In the genomic region with DNA sequence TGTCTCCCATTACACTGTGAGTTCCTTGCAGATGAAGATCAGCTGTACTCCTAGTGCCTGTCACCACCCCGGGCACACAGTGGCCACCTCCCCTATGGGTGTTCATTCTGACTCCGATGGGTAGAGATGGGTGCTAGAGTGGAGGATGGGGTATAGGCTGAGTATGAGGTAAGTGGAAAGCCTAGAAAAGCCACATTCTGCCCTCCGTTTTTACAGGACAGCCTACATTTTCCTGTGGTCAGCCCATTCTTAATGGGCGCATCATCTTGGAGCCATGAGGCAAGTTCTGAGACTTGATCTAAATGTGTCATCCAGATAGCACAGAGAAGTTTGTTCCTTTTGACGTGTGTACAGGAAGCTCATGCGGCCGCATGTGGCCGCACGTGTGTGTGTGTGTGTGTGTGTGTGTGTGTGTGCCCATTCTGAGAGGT, we compare ENCODE assay signal across 1 cellular context.
TF ChIP-seq lines count a peak whose summit lies in the region.

No MANE protein-coding gene starts in this region.

TF ChIP-seq in GM23338, 12 proteins besides CTCF, POLR2A, EP300 and RAD21 (continued from another document):
- TF ChIP-seq, protein P1, sequence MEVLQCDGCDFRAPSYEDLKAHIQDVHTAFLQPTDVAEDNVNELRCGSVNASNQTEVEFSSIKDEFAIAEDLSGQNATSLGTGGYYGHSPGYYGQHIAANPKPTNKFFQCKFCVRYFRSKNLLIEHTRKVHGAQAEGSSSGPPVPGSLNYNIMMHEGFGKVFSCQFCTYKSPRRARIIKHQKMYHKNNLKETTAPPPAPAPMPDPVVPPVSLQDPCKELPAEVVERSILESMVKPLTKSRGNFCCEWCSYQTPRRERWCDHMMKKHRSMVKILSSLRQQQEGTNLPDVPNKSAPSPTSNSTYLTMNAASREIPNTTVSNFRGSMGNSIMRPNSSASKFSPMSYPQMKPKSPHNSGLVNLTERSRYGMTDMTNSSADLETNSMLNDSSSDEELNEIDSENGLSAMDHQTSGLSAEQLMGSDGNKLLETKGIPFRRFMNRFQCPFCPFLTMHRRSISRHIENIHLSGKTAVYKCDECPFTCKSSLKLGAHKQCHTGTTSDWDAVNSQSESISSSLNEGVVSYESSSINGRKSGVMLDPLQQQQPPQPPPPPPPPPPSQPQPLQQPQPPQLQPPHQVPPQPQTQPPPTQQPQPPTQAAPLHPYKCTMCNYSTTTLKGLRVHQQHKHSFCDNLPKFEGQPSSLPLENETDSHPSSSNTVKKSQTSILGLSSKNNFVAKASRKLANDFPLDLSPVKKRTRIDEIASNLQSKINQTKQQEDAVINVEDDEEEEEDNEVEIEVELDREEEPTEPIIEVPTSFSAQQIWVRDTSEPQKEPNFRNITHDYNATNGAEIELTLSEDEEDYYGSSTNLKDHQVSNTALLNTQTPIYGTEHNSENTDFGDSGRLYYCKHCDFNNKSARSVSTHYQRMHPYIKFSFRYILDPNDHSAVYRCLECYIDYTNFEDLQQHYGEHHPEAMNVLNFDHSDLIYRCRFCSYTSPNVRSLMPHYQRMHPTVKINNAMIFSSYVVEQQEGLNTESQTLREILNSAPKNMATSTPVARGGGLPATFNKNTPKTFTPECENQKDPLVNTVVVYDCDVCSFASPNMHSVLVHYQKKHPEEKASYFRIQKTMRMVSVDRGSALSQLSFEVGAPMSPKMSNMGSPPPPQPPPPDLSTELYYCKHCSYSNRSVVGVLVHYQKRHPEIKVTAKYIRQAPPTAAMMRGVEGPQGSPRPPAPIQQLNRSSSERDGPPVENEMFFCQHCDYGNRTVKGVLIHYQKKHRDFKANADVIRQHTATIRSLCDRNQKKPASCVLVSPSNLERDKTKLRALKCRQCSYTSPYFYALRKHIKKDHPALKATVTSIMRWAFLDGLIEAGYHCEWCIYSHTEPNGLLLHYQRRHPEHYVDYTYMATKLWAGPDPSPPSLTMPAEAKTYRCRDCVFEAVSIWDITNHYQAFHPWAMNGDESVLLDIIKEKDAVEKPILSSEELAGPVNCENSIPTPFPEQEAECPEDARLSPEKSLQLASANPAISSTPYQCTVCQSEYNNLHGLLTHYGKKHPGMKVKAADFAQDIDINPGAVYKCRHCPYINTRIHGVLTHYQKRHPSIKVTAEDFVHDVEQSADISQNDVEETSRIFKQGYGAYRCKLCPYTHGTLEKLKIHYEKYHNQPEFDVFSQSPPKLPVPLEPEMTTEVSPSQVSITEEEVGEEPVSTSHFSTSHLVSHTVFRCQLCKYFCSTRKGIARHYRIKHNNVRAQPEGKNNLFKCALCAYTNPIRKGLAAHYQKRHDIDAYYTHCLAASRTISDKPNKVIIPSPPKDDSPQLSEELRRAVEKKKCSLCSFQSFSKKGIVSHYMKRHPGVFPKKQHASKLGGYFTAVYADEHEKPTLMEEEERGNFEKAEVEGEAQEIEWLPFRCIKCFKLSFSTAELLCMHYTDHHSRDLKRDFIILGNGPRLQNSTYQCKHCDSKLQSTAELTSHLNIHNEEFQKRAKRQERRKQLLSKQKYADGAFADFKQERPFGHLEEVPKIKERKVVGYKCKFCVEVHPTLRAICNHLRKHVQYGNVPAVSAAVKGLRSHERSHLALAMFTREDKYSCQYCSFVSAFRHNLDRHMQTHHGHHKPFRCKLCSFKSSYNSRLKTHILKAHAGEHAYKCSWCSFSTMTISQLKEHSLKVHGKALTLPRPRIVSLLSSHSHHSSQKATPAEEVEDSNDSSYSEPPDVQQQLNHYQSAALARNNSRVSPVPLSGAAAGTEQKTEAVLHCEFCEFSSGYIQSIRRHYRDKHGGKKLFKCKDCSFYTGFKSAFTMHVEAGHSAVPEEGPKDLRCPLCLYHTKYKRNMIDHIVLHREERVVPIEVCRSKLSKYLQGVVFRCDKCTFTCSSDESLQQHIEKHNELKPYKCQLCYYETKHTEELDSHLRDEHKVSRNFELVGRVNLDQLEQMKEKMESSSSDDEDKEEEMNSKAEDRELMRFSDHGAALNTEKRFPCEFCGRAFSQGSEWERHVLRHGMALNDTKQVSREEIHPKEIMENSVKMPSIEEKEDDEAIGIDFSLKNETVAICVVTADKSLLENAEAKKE (CRISPR knock-in tag; IDR thresholded peaks at IDR 0.05) = no peak
- TF ChIP-seq EZH2phosphoT487 (IDR thresholded peaks at IDR 0.05; ENCODE audit: unreplicated experiment) (no peak), CREB1 (CRISPR knock-in tag; IDR thresholded peaks at IDR 0.05; ENCODE audit: low read depth) (no peak), ETS1 (IDR thresholded peaks at IDR 0.05) (no peak)
